Comparison of ENCODE assay signal across 28 cellular contexts in the genomic region with DNA sequence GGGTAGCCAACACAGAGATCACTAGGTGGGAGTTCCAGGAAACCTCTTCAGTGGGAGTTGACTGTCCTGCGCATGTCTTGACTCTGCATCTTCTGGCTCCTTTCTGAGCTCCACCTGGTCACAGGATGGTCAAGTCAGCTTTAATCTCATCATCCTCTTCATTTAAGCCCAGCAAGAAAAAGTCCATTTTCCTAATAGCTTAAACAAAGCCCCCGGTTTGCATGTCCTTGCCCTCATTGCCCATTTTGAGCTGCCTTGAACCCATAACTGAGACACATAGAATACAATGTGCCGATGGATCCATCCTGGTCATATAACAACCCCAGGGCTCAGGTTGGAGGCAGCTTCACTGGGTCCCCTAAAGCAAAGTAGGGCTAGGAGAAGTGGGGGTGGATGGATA.
"Had no signal": no experiment of that assay in that cellular context is flagged by ENCODE, and none has a peak within 500 bp of the region (broad histone marks: within the 10 kb centered on the region; RNA-seq: fewer than 3 reads in every experiment).

No MANE protein-coding gene starts in this region.

- H3K4me3 Mint-ChIP-seq: activated T-cell treated with anti-CD3 and anti-CD28 coated beads, Interleukin-2, amount 50 U/mL, for 72 hours; central memory CD8-positive, alpha-beta T cell; naive B cell; neural crest cell; stimulated activated memory B cell treated with anti-CD40 and anti-IgM and Interleukin-4, amounts not matched to agents 10 μg/mL and 1 μg/mL and 100 μg/mL, for 72 hours; T-helper 2 cell treated with Interferon-gamma antibody and Interleukin-4, amounts not matched to agents 5 μg/mL and 100 μg/mL, for 36 hours had no signal

- H3K4me1 Mint-ChIP-seq: central memory CD8-positive, alpha-beta T cell; naive B cell; stimulated activated memory B cell treated with anti-CD40 and anti-IgM and Interleukin-4, amounts not matched to agents 10 μg/mL and 1 μg/mL and 100 μg/mL, for 72 hours had no signal

- H3K36me3 ChIP-seq: colonic mucosa, gastrocnemius medialis, left ventricle myocardium inferior, sigmoid colon, stomach, thyroid gland, upper lobe of right lung had no signal

- H3K27ac Mint-ChIP-seq: activated naive CD4-positive, alpha-beta T cell treated with anti-CD3 and anti-CD28 coated beads, Interleukin-2, amount 50 U/mL, for 72 hours; activated T-cell treated with anti-CD3 and anti-CD28 coated beads, Interleukin-2, amount 50 U/mL, for 72 hours; naive B cell; stimulated activated memory B cell treated with anti-CD40 and anti-IgM and Interleukin-4, amounts not matched to agents 10 μg/mL and 1 μg/mL and 100 μg/mL, for 72 hours; T-helper 2 cell treated with Interferon-gamma antibody and Interleukin-4, amounts not matched to agents 5 μg/mL and 100 μg/mL, for 36 hours had no signal

- H3K9me3 Mint-ChIP-seq: activated naive CD4-positive, alpha-beta T cell treated with anti-CD3 and anti-CD28 coated beads, Interleukin-2, amount 50 U/mL, for 72 hours; activated T-cell treated with anti-CD3 and anti-CD28 coated beads, Interleukin-2, amount 50 U/mL, for 72 hours; central memory CD8-positive, alpha-beta T cell; stimulated activated memory B cell treated with anti-CD40 and anti-IgM and Interleukin-4, amounts not matched to agents 10 μg/mL and 1 μg/mL and 100 μg/mL, for 72 hours had no signal

- DNase-seq: activated CD4-positive, alpha-beta T cell treated with anti-CD3 and anti-CD28 coated beads for 4 hours; activated CD4-positive, alpha-beta T cell treated with anti-CD3 and anti-CD28 coated beads, Interleukin-2, amount 50 U/mL, for 4 hours; activated naive CD4-positive, alpha-beta T cell; activated T-cell treated with anti-CD3 and anti-CD28 coated beads for 4 hours; activated T-cell treated with anti-CD3 and anti-CD28 coated beads, Interleukin-2, amount 50 U/mL, for 72 hours; anterior cingulate cortex; colonic mucosa; effector CD8-positive, alpha-beta T cell; gastrocnemius medialis; glutamatergic neuron; left ventricle myocardium inferior; naive B cell; posterior cingulate gyrus; sigmoid colon; small intestine; stimulated activated CD4-positive, alpha-beta T cell treated with anti-CD3 and anti-CD28 coated beads, Interleukin-1b, Interleukin-23, amount 100 ng/mL, for 48 hours; stimulated activated CD4-positive, alpha-beta T cell treated with anti-CD3 and anti-CD28 coated beads, Interleukin-4, amount 100 ng/mL, for 4 hours; stimulated activated CD8-positive, alpha-beta memory T cell treated with anti-CD3 and anti-CD28 coated beads, Interleukin-4, amount 100 ng/mL, for 48 hours; stomach; T-helper 1 cell; thyroid gland; upper lobe of right lung had no signal

- H3K27ac ChIP-seq: colonic mucosa, gastrocnemius medialis, left ventricle myocardium inferior, stomach, thyroid gland, upper lobe of right lung had no signal

- H3K4me3 ChIP-seq: colonic mucosa, gastrocnemius medialis, left ventricle myocardium inferior, lung, sigmoid colon, stomach, thyroid gland, upper lobe of right lung had no signal

- H3K4me1 ChIP-seq: colonic mucosa had no signal

- H3K27me3 Mint-ChIP-seq: central memory CD8-positive, alpha-beta T cell; naive B cell had no signal

- H3K9me3 ChIP-seq: colonic mucosa, left ventricle myocardium inferior, sigmoid colon, stomach, thyroid gland, upper lobe of right lung had no signal

- H3K36me3 Mint-ChIP-seq: activated naive CD4-positive, alpha-beta T cell treated with anti-CD3 and anti-CD28 coated beads, Interleukin-2, amount 50 U/mL, for 72 hours; naive B cell; stimulated activated memory B cell treated with anti-CD40 and anti-IgM and Interleukin-4, amounts not matched to agents 10 μg/mL and 1 μg/mL and 100 μg/mL, for 72 hours had no signal

- H3K27me3 ChIP-seq: colonic mucosa, gastrocnemius medialis, sigmoid colon, stomach, thyroid gland, upper lobe of right lung had no signal

- ATAC-seq: activated naive CD4-positive, alpha-beta T cell treated with anti-CD3 and anti-CD28 coated beads, Interleukin-2, amount 50 U/mL, for 72 hours; activated T-cell treated with anti-CD3 and anti-CD28 coated beads, Interleukin-2, amount 50 U/mL, for 72 hours; stimulated activated memory B cell treated with anti-CD40 and anti-IgM and Interleukin-4, amounts not matched to agents 10 μg/mL and 1 μg/mL and 100 μg/mL, for 72 hours; upper lobe of right lung had no signal
